ENCODE assay signal across 14 cellular contexts in the genomic region with DNA sequence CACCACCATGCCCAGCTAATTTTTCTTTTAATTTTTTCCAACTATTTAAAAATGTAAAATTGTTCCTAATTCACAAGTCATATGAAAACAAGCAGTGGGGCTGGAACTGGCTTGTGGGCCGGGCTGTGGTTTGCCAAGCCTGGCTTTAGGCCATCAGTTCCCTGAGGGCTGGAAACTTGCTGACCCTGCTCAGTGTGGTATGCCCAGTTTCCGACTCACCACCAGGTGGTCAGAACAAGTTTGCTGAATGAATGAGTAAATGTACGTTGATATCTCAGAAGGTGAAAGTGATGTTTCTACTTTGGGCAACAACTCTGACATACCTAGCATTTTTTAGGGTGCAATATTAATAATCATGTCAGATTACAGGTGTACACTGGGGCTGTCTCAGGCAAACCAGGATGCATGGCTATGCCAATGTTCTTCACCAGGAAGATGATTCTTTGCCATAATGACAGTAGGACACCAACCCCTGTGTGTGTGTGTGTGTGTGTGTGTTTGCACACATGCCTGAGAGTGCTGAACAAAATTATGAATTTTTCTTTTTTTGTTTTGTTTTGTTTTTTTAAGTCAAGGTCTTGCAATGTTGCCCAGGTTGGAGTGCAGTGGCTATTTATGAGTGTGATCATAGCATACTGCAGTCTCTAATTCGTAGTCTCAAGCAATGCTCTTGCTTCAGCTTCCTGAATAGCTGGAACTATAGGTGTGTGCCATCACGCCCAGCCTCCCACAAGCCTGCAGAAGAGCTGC.
DNase-seq lines count a peak whose midpoint lies in the region; TF ChIP-seq lines count a peak whose summit lies in the region.
"Had no signal": no experiment of that assay in that cellular context is flagged by ENCODE, and none has a peak within 500 bp of the region (broad histone marks: within the 10 kb centered on the region; RNA-seq: fewer than 3 reads in every experiment).

No MANE protein-coding gene starts in this region.

- intact Hi-C loops in vagina (cut with DNase I), result loop anchor here (5.0 kb wide), 1 partner anchor 1392 kb away; no protein-coding TSS in a partner anchor

- H3K27me3 Mint-ChIP-seq in chondrocyte (ENCODE audit: low read depth), result peaks cover 2% of the 10 kb centered on the region
- H3K27me3 Mint-ChIP-seq: activated naive CD4-positive, alpha-beta T cell treated with anti-CD3 and anti-CD28 coated beads, Interleukin-2, amount 10 ng/mL, durations not matched to agents 7 days and 5 days had no signal

- no peak for TF ChIP-seq POLR2A in vagina (IDR thresholded peaks at IDR 0.05)

- H3K14ac ChIP-seq in neuronal stem cell (ENCODE audit: low read length), result no peak overlapping the region

- H3K27ac ChIP-seq in GM23248 (no peak overlapping the region), osteoblast (ENCODE audit: low read depth, low read length) (no peak overlapping the region), neuronal stem cell (replicated peaks; ENCODE audit: low read length) (no peak overlapping the region), vagina (no peak overlapping the region)
- H3K27ac ChIP-seq: ovary, tibial artery had no signal

- in situ Hi-C loops in GM23248 (cut with MboI), result no loop called here

- H3K79me1 ChIP-seq in neuronal stem cell (ENCODE audit: low read depth, low read length), result no peaks in the 10 kb centered on the region

- H2AK5ac ChIP-seq in neuronal stem cell (ENCODE audit: low read depth, low read length), result no peak overlapping the region

- no peak overlapping the region for H3K27ac Mint-ChIP-seq in chondrocyte (ENCODE audit: unreplicated experiment)
- H3K27ac Mint-ChIP-seq: activated naive CD4-positive, alpha-beta T cell treated with anti-CD3 and anti-CD28 coated beads, Interleukin-2, amount 10 ng/mL, durations not matched to agents 7 days and 5 days had no signal

- H3K36me3 ChIP-seq in GM23248 (ENCODE audit: low read depth) (no peaks in the 10 kb centered on the region), osteoblast (ENCODE audit: insufficient read depth, low read length) (no peaks in the 10 kb centered on the region), neuronal stem cell (replicated peaks in 1 of 2; ENCODE audit: control insufficient read depth in 2 of 2, insufficient read depth in 2 of 2, low read length in 2 of 2) (no peaks in the 10 kb centered on the region), vagina (no peaks in the 10 kb centered on the region)
- H3K36me3 ChIP-seq: ovary, tibial artery had no signal

- TF ChIP-seq CTCF in chondrocyte (IDR thresholded peaks at IDR 0.05) (peak; percentile 40), osteoblast (IDR thresholded peaks at IDR 0.05; ENCODE audit: extremely low read depth, low read depth, low read length) (no peak), vagina (IDR thresholded peaks at IDR 0.05) (no peak)

- peaks cover 6% of the 10 kb centered on the region for H3K9me3 Mint-ChIP-seq in chondrocyte (ENCODE audit: low read depth)
- H3K9me3 Mint-ChIP-seq: activated naive CD4-positive, alpha-beta T cell treated with anti-CD3 and anti-CD28 coated beads, Interleukin-2, amount 10 ng/mL, durations not matched to agents 7 days and 5 days had no signal

- H4K91ac ChIP-seq in neuronal stem cell (ENCODE audit: low read depth, low read length, poor library complexity), result no peak overlapping the region

- H3K23ac ChIP-seq in neuronal stem cell (ENCODE audit: low read depth, low read length, poor library complexity), result no peak overlapping the region

- H3K18ac ChIP-seq in neuronal stem cell (ENCODE audit: low read length), result no peak overlapping the region

- H2BK15ac ChIP-seq in neuronal stem cell (ENCODE audit: low read length), result no peak overlapping the region

- H3K4me2 ChIP-seq in GM23248 (ENCODE audit: unreplicated experiment) (no peak overlapping the region), osteoblast (ENCODE audit: insufficient read depth, low read length) (no peak overlapping the region), neuronal stem cell (ENCODE audit: insufficient read depth, low read length, poor library complexity, severe bottlenecking) (no peak overlapping the region)

- H2BK120ac ChIP-seq in neuronal stem cell (ENCODE audit: low read depth, low read length), result no peak overlapping the region

- H2BK12ac ChIP-seq in neuronal stem cell (ENCODE audit: low read length), result no peak overlapping the region

- WGBS in GM23248 (ENCODE audit: low coverage in 1 of 2, low lambda C conversion rate in 2 of 2, missing lambda C conversion rate in 2 of 2), 2 experiments, result 29 to 39% methylated on average over 5 of the region's 5 CpGs
- no CpG with 5 or more reads among the region's 5 CpGs for WGBS in neuronal stem cell (ENCODE audit: extremely low coverage in 2 of 2, insufficient read length in 2 of 2, insufficient replicate concordance in 1 of 2), 2 donors

- H3K36me3 Mint-ChIP-seq in chondrocyte (ENCODE audit: low read depth), result no peaks in the 10 kb centered on the region
- H3K36me3 Mint-ChIP-seq: activated naive CD4-positive, alpha-beta T cell treated with anti-CD3 and anti-CD28 coated beads, Interleukin-2, amount 10 ng/mL, durations not matched to agents 7 days and 5 days had no signal

- H4K20me1 ChIP-seq in GM23248 (ENCODE audit: insufficient read depth), result no peaks in the 10 kb centered on the region
- no peaks in the 10 kb centered on the region for H4K20me1 ChIP-seq in osteoblast (ENCODE audit: insufficient read depth, low read length)

- H3K4me3 ChIP-seq in GM23248 (no peak overlapping the region), osteoblast (ENCODE audit: insufficient read depth, low read length) (no peak overlapping the region), neuronal stem cell (ENCODE audit: low read length in 2 of 2) (no peak overlapping the region), vagina (no peak overlapping the region)
- H3K4me3 ChIP-seq: ovary, tibial artery had no signal

- no peak overlapping the region for H3K4me3 Mint-ChIP-seq in chondrocyte (ENCODE audit: unreplicated experiment)
- H3K4me3 Mint-ChIP-seq: activated naive CD4-positive, alpha-beta T cell treated with anti-CD3 and anti-CD28 coated beads, Interleukin-2, amount 10 ng/mL, durations not matched to agents 7 days and 5 days had no signal

- peaks cover 7% of the 10 kb centered on the region for H3K4me1 Mint-ChIP-seq in chondrocyte (ENCODE audit: low read depth)
- H3K4me1 Mint-ChIP-seq: activated naive CD4-positive, alpha-beta T cell treated with anti-CD3 and anti-CD28 coated beads, Interleukin-2, amount 10 ng/mL, durations not matched to agents 7 days and 5 days had no signal

- no peaks in the 10 kb centered on the region for H3K9me2 ChIP-seq in GM23248 (ENCODE audit: insufficient read depth)

- H3K27me3 ChIP-seq in GM23248 (replicated peaks; ENCODE audit: insufficient read depth) (no peaks in the 10 kb centered on the region), osteoblast (ENCODE audit: insufficient read depth, low read length) (no peaks in the 10 kb centered on the region), neuronal stem cell (ENCODE audit: control insufficient read depth in 3 of 3, insufficient read depth in 3 of 3, low read depth in 1 of 3, low read length in 3 of 3) (no peaks in the 10 kb centered on the region), vagina (no peaks in the 10 kb centered on the region)
- H3K27me3 ChIP-seq: ovary, tibial artery had no signal

- no peak overlapping the region for H2AFZ ChIP-seq in GM23248
- H2AFZ ChIP-seq in osteoblast (ENCODE audit: low read length), result no peak overlapping the region
- H2AFZ ChIP-seq in neuronal stem cell (ENCODE audit: low read length), result no peak overlapping the region

- H3K9me3 ChIP-seq in GM23248 (ENCODE audit: low read depth), result no peaks in the 10 kb centered on the region
- no peaks in the 10 kb centered on the region for H3K9me3 ChIP-seq in osteoblast (ENCODE audit: low read depth, low read length)
- no peaks in the 10 kb centered on the region for H3K9me3 ChIP-seq in neuronal stem cell (replicated peaks in 1 of 2; ENCODE audit: control insufficient read depth in 2 of 2, insufficient read depth in 1 of 2, low read depth in 1 of 2, low read length in 2 of 2)
- no peaks in the 10 kb centered on the region for H3K9me3 ChIP-seq in vagina
- H3K9me3 ChIP-seq: ovary, tibial artery had no signal

- H3K79me2 ChIP-seq in GM23248 (ENCODE audit: insufficient read depth) (no peaks in the 10 kb centered on the region), osteoblast (ENCODE audit: insufficient read depth, low read length) (no peaks in the 10 kb centered on the region)

- H4K8ac ChIP-seq in neuronal stem cell (ENCODE audit: low read depth, low read length), result no peak overlapping the region

- no peaks in the 10 kb centered on the region for H3F3A ChIP-seq in GM23248 (ENCODE audit: insufficient read depth)

- H3K4me1 ChIP-seq in GM23248 (ENCODE audit: insufficient read depth) (no peaks in the 10 kb centered on the region), osteoblast (ENCODE audit: insufficient read depth, low read length) (no peaks in the 10 kb centered on the region), neuronal stem cell (ENCODE audit: control insufficient read depth in 2 of 2, insufficient read depth in 1 of 2, low read depth in 1 of 2, low read length in 2 of 2) (no peaks in the 10 kb centered on the region), vagina (no peaks in the 10 kb centered on the region)
- H3K4me1 ChIP-seq: tibial artery had no signal

- no peak overlapping the region for H2BK5ac ChIP-seq in neuronal stem cell (ENCODE audit: low read length)

- H3K9ac ChIP-seq in GM23248 (no peak overlapping the region), neuronal stem cell (ENCODE audit: low read depth, low read length, poor library complexity) (no peak overlapping the region)

- H3K4ac ChIP-seq in neuronal stem cell (ENCODE audit: low read length), result no peak overlapping the region

- DNase-seq in GM23248 (peak; percentile 17), NCI-H226 (peak; percentile 65), chondrocyte (ENCODE audit: low spot score) (no peak), osteoblast (ENCODE audit: insufficient read length, low spot score, missing footprints) (peak; percentile 72), neuronal stem cell (ENCODE audit: low spot score) (no peak), vagina (ENCODE audit: extremely low spot score in 2 of 2) (no peak), AG20443 (ENCODE audit: low spot score) (no peak)
- no peak for DNase-seq in stimulated activated naive CD4-positive, alpha-beta T cell treated with Interleukin-2 at 50 U/mL for 16 hours (lab: John Stamatoyannopoulos, UW)
- DNase-seq: activated CD4-positive, alpha-beta T cell treated with anti-CD3 and anti-CD28 coated beads for 48 hours; activated naive CD4-positive, alpha-beta T cell treated with anti-CD3 and anti-CD28 coated beads, Interleukin-2, amount 10 ng/mL, durations not matched to agents 7 days and 5 days; DND-41; ovary; SHP77; tibial artery had no signal

Comparison
In these comparisons a context has a peak if more than half of its experiments do, and no peak if none do; other contexts are left out.
1. DNase-seq: peak in GM23248 (single experiment), NCI-H226 (single experiment) and osteoblast (single experiment); none in chondrocyte (single experiment), neuronal stem cell (single experiment), vagina (0 of 2), AG20443 (single experiment) and stimulated activated naive CD4-positive, alpha-beta T cell treated with Interleukin-2 at 50 U/mL for 16 hours (single experiment).